Comparison of ENCODE assay signal across 2 cellular contexts in genomic region chr4:3814838-3815237, GRCh38. TPM values are rescaled to one million over a fixed set of nuclear protein-coding genes. Genes with fewer than 3 reads are reported as not detected.
"Had no signal": no experiment of that assay in that cellular context is flagged by ENCODE, and none has a peak within 500 bp of the region (broad histone marks: within the 10 kb centered on the region; RNA-seq: fewer than 3 reads in every experiment).

No MANE protein-coding gene starts in this region.

RNA-seq across cellular contexts. Expression of gene ADRA2C, which starts 48.7 kb away (rescaled TPM):
- total RNA-seq: natural killer cell treated with Interleukin-12 subunit alpha and Interleukin-12 subunit beta and Interleukin-15 and Interleukin-18, amount 100 ng/mL, for 72 hours had no signal
- polyA plus RNA-seq: immature natural killer cell had no signal
